ENCODE assay signal across 1 cellular context in the genomic region with DNA sequence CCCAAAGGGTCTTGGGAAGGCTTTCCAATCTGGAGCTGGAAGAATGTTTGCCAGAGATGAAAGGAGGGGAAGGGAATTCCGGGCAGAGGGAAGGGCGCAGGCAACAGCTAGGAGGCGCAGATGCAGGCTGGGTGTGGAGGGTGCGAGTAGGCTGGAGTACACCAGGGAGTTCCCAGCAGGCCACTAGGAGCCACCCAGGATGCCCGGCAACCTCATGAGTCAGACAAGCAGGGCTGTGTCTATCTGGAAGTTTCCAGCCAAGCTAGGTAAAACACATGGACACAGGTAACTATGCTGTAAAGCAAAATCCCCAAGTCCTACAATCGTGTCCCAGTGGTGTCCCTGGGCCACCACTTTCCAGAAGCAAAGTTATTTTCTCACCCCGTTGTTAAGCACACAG.
TF ChIP-seq lines count a peak whose summit lies in the region.

No MANE protein-coding gene starts in this region.

TF ChIP-seq in IMR-90, 13 proteins besides CTCF, POLR2A, EP300 and RAD21 (continued from another document):
- no peak for TF ChIP-seq ELK1 (IDR thresholded peaks at IDR 0.05; ENCODE audit: borderline replicate concordance, low read depth, low read length)
